In the genomic region with DNA sequence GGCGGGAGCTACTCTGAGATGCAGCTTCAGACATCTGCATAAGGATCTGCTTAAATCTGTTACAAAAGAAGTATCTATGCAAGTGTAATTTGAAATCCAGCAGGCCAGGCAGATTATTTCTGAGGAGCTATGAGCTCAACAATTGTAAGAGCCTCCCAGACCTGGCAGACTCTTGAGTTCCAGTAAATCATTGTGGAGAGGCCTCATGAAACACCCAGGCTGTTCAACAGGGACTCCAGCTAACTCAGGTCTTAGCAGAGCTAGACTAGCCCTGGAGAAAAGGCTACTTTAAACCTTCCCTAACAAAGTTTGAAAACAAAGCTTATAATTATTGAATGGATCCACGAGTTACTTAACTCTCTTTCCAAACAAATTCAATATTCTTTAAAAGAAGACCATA, we compare ENCODE assay signal across 16 cellular contexts.
"Had no signal": no experiment of that assay in that cellular context is flagged by ENCODE, and none has a peak within 500 bp of the region (broad histone marks: within the 10 kb centered on the region; RNA-seq: fewer than 3 reads in every experiment).

No MANE protein-coding gene starts in this region.

- H3K9me3 ChIP-seq: gastrocnemius medialis, tibial nerve, vagina had no signal

- DNase-seq: activated CD4-positive, alpha-beta T cell treated with anti-CD3 and anti-CD28 coated beads for 4 hours; activated naive CD4-positive, alpha-beta T cell treated with anti-CD3 and anti-CD28 coated beads for 36 hours; brain microvascular endothelial cell; cerebellar nuclear complex; gastrocnemius medialis; heart right ventricle; islet precursor cell; left ventricle myocardium inferior; mesendoderm; right cardiac atrium; T-helper 1 cell; WERI-Rb-1 had no signal

- H3K9me3 Mint-ChIP-seq: neural crest cell had no signal

- H3K27me3 ChIP-seq: brain microvascular endothelial cell, gastrocnemius medialis, heart right ventricle, tibial nerve, vagina had no signal

- H3K27me3 Mint-ChIP-seq: stimulated activated memory B cell treated with anti-CD40 and anti-IgM and Interleukin-4, amounts not matched to agents 10 μg/mL and 1 μg/mL and 100 μg/mL, for 72 hours had no signal

- H3K4me3 Mint-ChIP-seq: activated naive CD4-positive, alpha-beta T cell treated with anti-CD3 and anti-CD28 coated beads for 36 hours; neural crest cell; stimulated activated memory B cell treated with anti-CD40 and anti-IgM and Interleukin-4, amounts not matched to agents 10 μg/mL and 1 μg/mL and 100 μg/mL, for 72 hours had no signal

- H3K36me3 ChIP-seq: brain microvascular endothelial cell, gastrocnemius medialis, heart right ventricle, left ventricle myocardium inferior, tibial nerve, vagina, WERI-Rb-1 had no signal

- H3K4me3 ChIP-seq: gastrocnemius medialis, heart right ventricle, left ventricle myocardium inferior, tibial nerve, vagina had no signal

- H3K27ac Mint-ChIP-seq: activated naive CD4-positive, alpha-beta T cell treated with anti-CD3 and anti-CD28 coated beads for 36 hours; stimulated activated memory B cell treated with anti-CD40 and anti-IgM and Interleukin-4, amounts not matched to agents 10 μg/mL and 1 μg/mL and 100 μg/mL, for 72 hours had no signal

- H3K36me3 Mint-ChIP-seq: stimulated activated memory B cell treated with anti-CD40 and anti-IgM and Interleukin-4, amounts not matched to agents 10 μg/mL and 1 μg/mL and 100 μg/mL, for 72 hours had no signal

- H3K4me1 Mint-ChIP-seq: neural crest cell; stimulated activated memory B cell treated with anti-CD40 and anti-IgM and Interleukin-4, amounts not matched to agents 10 μg/mL and 1 μg/mL and 100 μg/mL, for 72 hours had no signal

- H3K4me1 ChIP-seq: gastrocnemius medialis, heart right ventricle, left ventricle myocardium inferior, tibial nerve, vagina had no signal

- H3K27ac ChIP-seq: brain microvascular endothelial cell, gastrocnemius medialis, heart right ventricle, left ventricle myocardium inferior, tibial nerve, vagina, WERI-Rb-1 had no signal
